ENCODE assay signal across 10 cellular contexts in the genomic region with DNA sequence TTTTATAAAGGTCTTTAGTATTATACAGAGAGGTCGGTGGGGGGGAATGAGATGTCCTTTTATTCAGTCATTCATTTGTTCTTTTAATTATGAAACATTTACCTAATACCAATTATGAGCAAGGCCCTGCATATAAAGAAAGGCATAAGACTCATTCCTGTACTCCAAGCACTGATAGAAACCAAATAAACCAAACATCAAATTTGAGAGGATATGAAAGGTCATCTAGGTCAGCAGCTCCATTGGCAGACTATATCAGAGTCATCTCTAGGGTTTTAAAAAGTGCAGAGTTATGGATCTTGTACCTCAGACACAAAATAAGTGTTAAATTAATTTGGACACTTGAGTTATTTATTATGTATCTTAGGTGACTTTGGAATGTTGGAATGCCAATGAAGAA.
"Had no signal": no experiment of that assay in that cellular context is flagged by ENCODE, and none has a peak within 500 bp of the region (broad histone marks: within the 10 kb centered on the region; RNA-seq: fewer than 3 reads in every experiment).

No MANE protein-coding gene starts in this region.

- H3K4me3 Mint-ChIP-seq: GM23338, H9, HFFc6 had no signal

- FAIRE-seq: H1, H54 had no signal

- H3K27ac Mint-ChIP-seq: GM23338, H9, HFFc6 had no signal

- H3K4me1 Mint-ChIP-seq: GM23338, H9 had no signal

- ATAC-seq: GM23338, HCT116 had no signal

- DNase-seq: GM23248, GOT3, H7, H9, HCEC 1CT, HFFc6 had no signal
